27 cellular contexts compared by ENCODE assay signal in genomic region chr6:166677941-166678340, GRCh38. TPM values are rescaled to one million over a fixed set of nuclear protein-coding genes. Genes with fewer than 3 reads are reported as not detected.
DNase-seq lines count a peak whose midpoint lies in the region; ATAC-seq, FAIRE-seq and TF ChIP-seq lines count a peak whose summit lies in the region.
"Had no signal": no experiment of that assay in that cellular context is flagged by ENCODE, and none has a peak within 500 bp of the region (broad histone marks: within the 10 kb centered on the region; RNA-seq: fewer than 3 reads in every experiment).

No MANE protein-coding gene starts in this region.

- TF ChIP-seq CTCF in A549 (IDR thresholded peaks at IDR 0.05) (no peak), body of pancreas (IDR thresholded peaks at IDR 0.05) (no peak), nephron progenitor cell (IDR thresholded peaks at IDR 0.05) (no peak), stomach (IDR thresholded peaks at IDR 0.05) (no peak)

- no peak overlapping the region for H3K27ac Mint-ChIP-seq in nephron progenitor cell
- H3K27ac Mint-ChIP-seq: CD4-positive, CD25-positive, alpha-beta regulatory T cell had no signal

- H3K14ac ChIP-seq in trophoblast cell (ENCODE audit: low read length), result peak overlapping the region; percentile 23

- H2BK120ac ChIP-seq in trophoblast cell (ENCODE audit: insufficient read depth, low read length, poor library complexity), result peak overlapping the region; percentile 84

- H3K4me3 Mint-ChIP-seq in nephron progenitor cell, result no peak overlapping the region
- H3K4me3 Mint-ChIP-seq: CD4-positive, CD25-positive, alpha-beta regulatory T cell had no signal

- H3K9me3 ChIP-seq in A549, result no peaks in the 10 kb centered on the region
- H3K9me3 ChIP-seq in HUES48 (ENCODE audit: control insufficient read depth, insufficient read depth, low read length), result no peaks in the 10 kb centered on the region
- H3K9me3 ChIP-seq in body of pancreas, result no peaks in the 10 kb centered on the region
- H3K9me3 ChIP-seq in trophoblast cell (ENCODE audit: insufficient read depth, low read depth, low read length), result peaks cover 2% of the 10 kb centered on the region
- H3K9me3 ChIP-seq in stomach, result no peaks in the 10 kb centered on the region
- H3K9me3 ChIP-seq: SJSA1 had no signal

- peak overlapping the region; percentile 22 for H2AK5ac ChIP-seq in trophoblast cell (ENCODE audit: low read length)

- H3K79me1 ChIP-seq in trophoblast cell (ENCODE audit: low read length), result peaks cover 17% of the 10 kb centered on the region

- peaks cover 18% of the 10 kb centered on the region for H3K9me3 Mint-ChIP-seq in nephron progenitor cell

- no peaks in the 10 kb centered on the region for H3K36me3 ChIP-seq in HUES48 (ENCODE audit: control insufficient read depth, insufficient read depth, low read length)
- H3K36me3 ChIP-seq in body of pancreas (replicated peaks in 1 of 2; ENCODE audit: insufficient read depth in 1 of 2, low read depth in 2 of 2), result no peaks in the 10 kb centered on the region
- no peaks in the 10 kb centered on the region for H3K36me3 ChIP-seq in trophoblast cell (ENCODE audit: control insufficient read depth in 1 of 2, insufficient read depth in 2 of 2, low read length in 2 of 2)
- no peaks in the 10 kb centered on the region for H3K36me3 ChIP-seq in stomach
- H3K36me3 ChIP-seq: BLaER1, SJSA1 had no signal

- H2BK12ac ChIP-seq in trophoblast cell (ENCODE audit: low read length), result peak overlapping the region; percentile 78

- no peaks in the 10 kb centered on the region for H3K27me3 ChIP-seq in HUES48 (ENCODE audit: control insufficient read depth, insufficient read depth, low read length)
- H3K27me3 ChIP-seq in body of pancreas, result no peaks in the 10 kb centered on the region
- no peaks in the 10 kb centered on the region for H3K27me3 ChIP-seq in trophoblast cell (ENCODE audit: insufficient read depth, low read length)
- H3K27me3 ChIP-seq in stomach, result peaks cover 0 to 8% (median 0%) of the 10 kb centered on the region in 3 donors
- H3K27me3 ChIP-seq: BLaER1, SJSA1 had no signal

- no peak for TF ChIP-seq RAD21 in A549 (conservative IDR thresholded peaks at IDR 0.05 in 1 of 2, IDR thresholded peaks at IDR 0.05 in 1 of 2)

- TF ChIP-seq EP300 in A549 (IDR thresholded peaks at IDR 0.05), result no peak
- TF ChIP-seq EP300 in stomach (IDR thresholded peaks at IDR 0.05), result no peak

- 70% methylated on average over 6 of the region's 6 CpGs for WGBS in A549 (ENCODE audit: missing lambda C conversion rate)
- 46 to 52% methylated on average over 6 of the region's 6 CpGs for WGBS in body of pancreas, 2 donors
- WGBS in trophoblast cell (ENCODE audit: extremely low coverage, insufficient coverage, insufficient read length), result no CpG with 5 or more reads among the region's 6 CpGs
- WGBS in stomach, 5 donors, result 74 to 89% (median 86%) methylated on average over 6 of the region's 6 CpGs

- no peak for TF ChIP-seq POLR2A in A549 (IDR thresholded peaks at IDR 0.05; ENCODE audit: low read length)
- TF ChIP-seq POLR2A in body of pancreas (IDR thresholded peaks at IDR 0.05), result no peak
- TF ChIP-seq POLR2A in stomach (IDR thresholded peaks at IDR 0.05), result no peak

- no peak overlapping the region for H3K9ac ChIP-seq in HUES48 (ENCODE audit: low read depth, low read length)
- no peak overlapping the region for H3K9ac ChIP-seq in trophoblast cell (ENCODE audit: low read length)
- H3K9ac ChIP-seq: BLaER1 had no signal

- H3K27ac ChIP-seq in A549, result peak overlapping the region; percentile 48 to 63; a peak in 5 of 6 replicates
- peak overlapping the region; percentile 43 for H3K27ac ChIP-seq in HUES48 (ENCODE audit: low read depth, low read length)
- H3K27ac ChIP-seq in body of pancreas, result peak overlapping the region; percentile 86 to 98 (median 90)
- peak overlapping the region; percentile 80 for H3K27ac ChIP-seq in trophoblast cell (ENCODE audit: low read depth, low read length)
- peak overlapping the region in 2 of 5 donors; percentile 44 to 70 for H3K27ac ChIP-seq in stomach
- H3K27ac ChIP-seq: BLaER1, HL-60, SJSA1 had no signal

- peak overlapping the region; percentile 63 for H4K8ac ChIP-seq in trophoblast cell (ENCODE audit: low read depth, low read length)

- peaks cover 11% of the 10 kb centered on the region for H3K4me1 ChIP-seq in A549
- H3K4me1 ChIP-seq in HUES48 (ENCODE audit: control insufficient read depth, insufficient read depth, low read length), result no peaks in the 10 kb centered on the region
- peaks cover 50% of the 10 kb centered on the region for H3K4me1 ChIP-seq in body of pancreas
- H3K4me1 ChIP-seq in trophoblast cell (ENCODE audit: control insufficient read depth in 1 of 2, insufficient read depth in 2 of 2, low read length in 2 of 2), result peaks cover 9 to 12% of the 10 kb centered on the region in 2 experiments
- H3K4me1 ChIP-seq in stomach, result peaks cover 0 to 34% (median 8%) of the 10 kb centered on the region in 4 donors

- H2BK5ac ChIP-seq in trophoblast cell (ENCODE audit: low read depth, low read length, poor library complexity), result peak overlapping the region; percentile 80

- no peak overlapping the region for H3K23ac ChIP-seq in trophoblast cell (ENCODE audit: low read length)

- intact Hi-C loops in body of pancreas (cut with DNase I), result no loop called here
- intact Hi-C loops in stomach (cut with DNase I; ENCODE audit: low total_unique reads), result no loop called here

- peak overlapping the region; percentile 31 for H3K18ac ChIP-seq in trophoblast cell (ENCODE audit: low read length)

- ATAC-seq in A549 (no peak), body of pancreas (peak; percentile 86)
- ATAC-seq: GM12878 had no signal

- FAIRE-seq in A549 (lab: Jason Lieb, UNC), result no peak
- FAIRE-seq: GM12878, H1 had no signal

- H3K36me3 Mint-ChIP-seq in nephron progenitor cell (ENCODE audit: low read depth), result peaks cover 7% of the 10 kb centered on the region

- H3K4me3 ChIP-seq in A549 (no peak overlapping the region), HUES48 (ENCODE audit: low read depth, low read length) (no peak overlapping the region), body of pancreas (no peak overlapping the region), trophoblast cell (ENCODE audit: low read depth, low read length) (no peak overlapping the region), stomach (no peak overlapping the region)
- H3K4me3 ChIP-seq: BLaER1, GM12878, SJSA1 had no signal

- H3K4me2 ChIP-seq in A549, result peak overlapping the region; percentile 57
- no peak overlapping the region for H3K4me2 ChIP-seq in trophoblast cell (ENCODE audit: low read length)
- H3K4me2 ChIP-seq: BLaER1 had no signal

- H3K4ac ChIP-seq in trophoblast cell (ENCODE audit: low read depth, low read length), result peak overlapping the region; percentile 63

- H3K79me2 ChIP-seq in trophoblast cell (ENCODE audit: control insufficient read depth, insufficient read depth, low read length, poor library complexity), result no peaks in the 10 kb centered on the region

- POLR2A ChIA-PET in A549 (lab: Yijun Ruan, JAX), result no interaction called here

- DNase-seq in A549 (ENCODE audit: low read depth in 1 of 2, low spot score in 1 of 2), result no peak
- DNase-seq in body of pancreas, result peak; percentile 72 to 91 (median 84)
- peak in 1 of 2 donors; percentile 18 for DNase-seq in trophoblast cell
- DNase-seq in nephron progenitor cell, result no peak
- no peak for DNase-seq in stomach
- no peak for DNase-seq in NCI-H2227 treated with DMSO at 0.1 percent for 48 hours (lab: John Stamatoyannopoulos, UW)
- DNase-seq: CD4-positive, CD25-positive, alpha-beta regulatory T cell; DMS79; EL; GDM1; HCEC 1CT; Karpas-422; MV-4-11; NCI-H1105; NCI-H1436 treated with DMSO at 0.1 percent for 48 hours; NCI-H187 treated with DMSO at 0.1 percent for 48 hours; NCI-H2107; NCI-H446; NCI-H524 treated with DMSO at 0.1 percent for 48 hours; NCI-H774; Right ventricle myocardium superior had no signal

- no peak overlapping the region for H4K12ac ChIP-seq in trophoblast cell (ENCODE audit: low read depth, low read length)

- peak overlapping the region; percentile 11 for H2AFZ ChIP-seq in trophoblast cell (ENCODE audit: insufficient read depth, low read length, poor library complexity)

- H4K91ac ChIP-seq in trophoblast cell (ENCODE audit: low read depth, low read length), result peak overlapping the region; percentile 88

- CTCF ChIA-PET in A549 (lab: Yijun Ruan, JAX), result no interaction called here

- H3K4me1 Mint-ChIP-seq in nephron progenitor cell, result peaks cover 33% of the 10 kb centered on the region
- H3K4me1 Mint-ChIP-seq: CD4-positive, CD25-positive, alpha-beta regulatory T cell had no signal

- H3K27me3 Mint-ChIP-seq in nephron progenitor cell (ENCODE audit: low read depth, poor library complexity), result peaks cover 3% of the 10 kb centered on the region

TF ChIP-seq in A549, 52 proteins besides CTCF, POLR2A, EP300 and RAD21 (continues in another document):
- TF ChIP-seq HES2 (IDR thresholded peaks at IDR 0.05), result no peak
- TF ChIP-seq USF2 (IDR thresholded peaks at IDR 0.05), result no peak

RNA-seq across cellular contexts. Expression of gene RPS6KA2, which starts 50.9 kb away (rescaled TPM):
- polyA plus RNA-seq in A549 (2011; rRNA removed), result 0.19 and 0.42 TPM in 2 replicates
- polyA plus RNA-seq in A549 (2012; cell fraction: cytosol; rRNA removed), result 0.05 and 0.07 TPM in 2 replicates
- polyA plus RNA-seq in A549 (2012; cell fraction: nucleus; rRNA removed), result 0.22 and 0.23 TPM in 2 replicates
- polyA plus RNA-seq in A549 (2017; fragmentation: RNase III; extraction: RNeasy Plus Mini Kit Qiagen cat#74134 plus additional on column Dnase treatment), result 0.03 to 0.05 TPM in 2 of 3 replicates, not detected in the other
- polyA minus RNA-seq in A549 (2011; rRNA and poly(A)+ RNA removed), result 0.83 TPM in 2 replicates
- 10 to 100 TPM; 24.4 to 53.7 TPM for total RNA-seq in body of pancreas
- 14.3 and 15.4 TPM in 2 replicates for polyA plus RNA-seq in trophoblast cell (2013)
- total RNA-seq in stomach, result 100 to 1,000 TPM in 1 of 5 donors, 10 to 100 TPM in 4; 35.1 to 150 (median 85.2) TPM
- polyA plus RNA-seq in stomach, result 10 to 100 TPM; 10.9 to 60.2 (median 58.0) TPM

Comparison
In these comparisons a context has a peak if more than half of its experiments do, and no peak if none do; other contexts are left out.
1. DNase-seq: peak in body of pancreas (4 of 4); none in A549 (0 of 2), nephron progenitor cell (single experiment), stomach (single experiment) and NCI-H2227 treated with DMSO at 0.1 percent for 48 hours (single experiment).